11 cellular contexts compared by ENCODE assay signal in the genomic region with DNA sequence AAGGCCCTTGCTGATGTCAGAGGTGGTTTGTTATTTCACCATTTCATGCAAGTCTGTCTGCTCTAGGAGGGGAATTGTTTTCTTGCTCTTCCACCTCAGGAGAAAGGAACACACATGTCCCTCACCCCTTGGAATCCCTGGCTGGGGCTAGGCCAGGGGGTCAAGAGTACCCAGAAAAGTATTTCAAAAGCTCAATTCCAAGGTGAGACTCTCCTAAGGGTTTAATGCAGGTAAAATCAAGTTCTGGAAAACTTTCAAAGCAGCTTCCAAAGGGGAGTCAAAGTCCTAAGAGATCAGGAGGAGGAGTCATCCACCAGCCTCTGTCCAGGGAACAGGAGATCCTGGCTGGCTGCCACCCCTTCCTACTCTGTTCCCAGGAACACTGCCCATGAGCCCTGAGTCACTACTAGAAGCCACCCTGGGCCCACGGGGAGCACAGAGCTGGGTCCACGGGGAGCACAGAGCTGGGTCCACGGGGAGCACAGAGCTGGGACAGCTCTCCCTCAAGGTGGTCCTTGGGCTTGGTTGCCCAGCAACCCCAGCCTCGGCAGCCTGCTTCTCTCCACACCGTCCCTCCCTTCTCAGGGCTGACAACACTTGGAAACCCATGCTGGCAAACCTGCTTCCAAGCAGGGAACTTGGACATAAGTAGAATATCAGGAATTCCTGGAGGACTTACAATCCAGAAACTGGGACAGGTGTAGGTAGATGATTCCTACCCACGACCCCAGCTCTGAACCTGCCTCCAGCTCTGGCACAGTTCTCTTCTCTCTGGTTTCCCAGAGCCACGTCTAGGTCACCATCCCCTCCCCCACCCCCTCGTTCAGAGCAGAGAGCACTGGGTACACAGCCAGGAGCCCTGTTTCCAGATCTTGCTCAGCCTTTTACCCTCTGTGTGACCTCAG. TPM values are rescaled to one million over a fixed set of nuclear protein-coding genes. Genes with fewer than 3 reads are reported as not detected.
DNase-seq lines count a peak whose midpoint lies in the region; ATAC-seq and TF ChIP-seq lines count a peak whose summit lies in the region.
"Had no signal": no experiment of that assay in that cellular context is flagged by ENCODE, and none has a peak within 500 bp of the region (broad histone marks: within the 10 kb centered on the region; RNA-seq: fewer than 3 reads in every experiment).

No MANE protein-coding gene starts in this region.

- H3K79me2 ChIP-seq in PC-9 (ENCODE audit: low read depth) = no peaks in the 10 kb centered on the region

- intact Hi-C loops in PC-9 (cut with micrococcal nuclease; ENCODE audit: unreplicated experiment) = no loop called here
- intact Hi-C loops in activated CD4-positive, alpha-beta memory T cell treated with anti-CD3 and anti-CD28 coated beads for 36 hours (cut with micrococcal nuclease) = no loop called here

- H3K9me3 ChIP-seq in BLaER1 (no peaks in the 10 kb centered on the region), PC-9 (ENCODE audit: insufficient read depth, low read depth) (no peaks in the 10 kb centered on the region), muscle layer of duodenum (ENCODE audit: control insufficient read depth in 1 of 2, low read length in 2 of 2) (no peaks in the 10 kb centered on the region)

- H3K4me3 Mint-ChIP-seq in activated CD4-positive, alpha-beta memory T cell treated with anti-CD3 and anti-CD28 coated beads for 36 hours = no peak overlapping the region
- H3K4me3 Mint-ChIP-seq: immature natural killer cell had no signal

- H3K4me3 ChIP-seq in BLaER1 = no peak overlapping the region
- no peak overlapping the region for H3K4me3 ChIP-seq in PC-9
- H3K4me3 ChIP-seq in muscle layer of duodenum (ENCODE audit: low read depth in 1 of 2, low read length in 2 of 2) = no peak overlapping the region

- DNase-seq in PC-9 (peak; percentile 47 to 56), HEK293T (ENCODE audit: extremely low spot score) (no peak)
- no peak for DNase-seq in activated CD4-positive, alpha-beta memory T cell treated with anti-CD3 and anti-CD28 coated beads for 36 hours
- DNase-seq: DND-41; immature natural killer cell; stimulated activated CD8-positive, alpha-beta memory T cell treated with anti-CD3 and anti-CD28 coated beads, Interleukin-4, amount 100 ng/mL, for 48 hours had no signal

- H4K20me1 ChIP-seq in BLaER1 = no peaks in the 10 kb centered on the region
- H4K20me1 ChIP-seq in PC-9 (ENCODE audit: insufficient read depth) = no peaks in the 10 kb centered on the region

- CTCF ChIA-PET in PC-9 (lab: Charles Lee) = interaction anchor here (0.6 kb wide), 1 partner anchor 131 kb away, joined by 3 read pairs; no protein-coding TSS in a partner anchor
- CTCF ChIA-PET in activated CD4-positive, alpha-beta memory T cell treated with anti-CD3 and anti-CD28 coated beads for 36 hours (lab: Charles Lee) = interaction anchor here (2.5 kb wide), 1 partner anchor 116 kb away, joined by 6 read pairs; no protein-coding TSS in a partner anchor
- CTCF ChIA-PET in HEK293T (lab: Yijun Ruan, JAX) = interaction anchor here (0.6 kb wide), 1 partner anchor 341 kb away, joined by 3 read pairs; no protein-coding TSS in a partner anchor

- peak overlapping the region; percentile 83 for H3K4me2 ChIP-seq in BLaER1
- peak overlapping the region; percentile 3; the same call in 1 of the 2 replicates for H3K4me2 ChIP-seq in PC-9

- H3K9ac ChIP-seq in BLaER1 = no peak overlapping the region; the same call in 1 of the 2 replicates

- no peaks in the 10 kb centered on the region for H3K9me3 Mint-ChIP-seq in activated CD4-positive, alpha-beta memory T cell treated with anti-CD3 and anti-CD28 coated beads for 36 hours
- H3K9me3 Mint-ChIP-seq: immature natural killer cell had no signal

- H3K36me3 ChIP-seq in BLaER1 (no peaks in the 10 kb centered on the region), PC-9 (ENCODE audit: low read depth) (no peaks in the 10 kb centered on the region), muscle layer of duodenum (ENCODE audit: control insufficient read depth in 1 of 2, insufficient read depth in 2 of 2, low read length in 2 of 2) (no peaks in the 10 kb centered on the region)

- no peak overlapping the region for H2AFZ ChIP-seq in PC-9

- no peaks in the 10 kb centered on the region for H3K4me1 Mint-ChIP-seq in activated CD4-positive, alpha-beta memory T cell treated with anti-CD3 and anti-CD28 coated beads for 36 hours (ENCODE audit: low read depth)
- H3K4me1 Mint-ChIP-seq: immature natural killer cell had no signal

- H3K27me3 ChIP-seq in BLaER1 (no peaks in the 10 kb centered on the region), PC-9 (ENCODE audit: insufficient read depth, low read depth) (no peaks in the 10 kb centered on the region), muscle layer of duodenum (ENCODE audit: low read depth, low read length) (no peaks in the 10 kb centered on the region)

- peaks cover 72% of the 10 kb centered on the region for H3K4me1 ChIP-seq in BLaER1
- H3K4me1 ChIP-seq in PC-9 (replicated peaks; ENCODE audit: insufficient read depth) = peaks cover 30% of the 10 kb centered on the region
- H3K4me1 ChIP-seq in muscle layer of duodenum (ENCODE audit: control insufficient read depth in 1 of 2, insufficient read depth in 2 of 2, low read length in 2 of 2) = peaks cover 6 to 14% of the 10 kb centered on the region in 2 donors

- TF ChIP-seq CTCF in PC-9 (conservative IDR thresholded peaks at IDR 0.05) = no peak

- no peaks in the 10 kb centered on the region for H3K27me3 Mint-ChIP-seq in activated CD4-positive, alpha-beta memory T cell treated with anti-CD3 and anti-CD28 coated beads for 36 hours

- no peak overlapping the region for H3K27ac Mint-ChIP-seq in activated CD4-positive, alpha-beta memory T cell treated with anti-CD3 and anti-CD28 coated beads for 36 hours
- H3K27ac Mint-ChIP-seq: immature natural killer cell had no signal

- H3F3A ChIP-seq in PC-9 (ENCODE audit: insufficient read depth, low read depth) = peaks cover 32% of the 10 kb centered on the region

- BruUV-seq in PC-9 (replicated peaks; lab: Mats Ljungman, UMichigan) = no TSS peak

- peak; percentile 54 for ATAC-seq in esophagus mucosa
- ATAC-seq in HG03025 (IDR thresholded peaks at IDR 0.05; ENCODE audit: low FRiP score, unreplicated experiment) = no peak
- ATAC-seq in HG02798 (IDR thresholded peaks at IDR 0.05; ENCODE audit: poor library complexity, unreplicated experiment) = no peak

- H3K27ac ChIP-seq in BLaER1 (peak overlapping the region; percentile 68), PC-9 (peak overlapping the region; percentile 45), muscle layer of duodenum (ENCODE audit: low read length) (peak overlapping the region; percentile 26)

- H3K36me3 Mint-ChIP-seq in activated CD4-positive, alpha-beta memory T cell treated with anti-CD3 and anti-CD28 coated beads for 36 hours = no peaks in the 10 kb centered on the region

- H3K9me2 ChIP-seq in PC-9 (ENCODE audit: insufficient read depth) = no peaks in the 10 kb centered on the region

- POLR2A ChIA-PET in PC-9 (lab: Charles Lee; ENCODE audit: unreplicated experiment) (interaction anchor here (0.5 to 0.7 kb wide), 2 partner anchors 125 to 329 kb away, joined by 4 to 15 read pairs; no protein-coding TSS in a partner anchor), HEK293T (lab: Yijun Ruan, JAX) (interaction anchor here (1.3 kb wide), 1 partner anchor 35 kb away, joined by 3 read pairs; the partner anchor contains the start of gene CDKN1A)
- POLR2A ChIA-PET in activated CD4-positive, alpha-beta memory T cell treated with anti-CD3 and anti-CD28 coated beads for 36 hours (lab: Charles Lee) = no interaction called here

TF ChIP-seq in HEK293T, 16 proteins besides CTCF, POLR2A, EP300 and RAD21:
- TF ChIP-seq CTBP1 (IDR thresholded peaks at IDR 0.05; ENCODE audit: borderline replicate concordance) = no peak
- TF ChIP-seq FOXK2 (IDR thresholded peaks at IDR 0.05) = no peak
- no peak for TF ChIP-seq SUZ12 (IDR thresholded peaks at IDR 0.05)
- TF ChIP-seq, protein P1, sequence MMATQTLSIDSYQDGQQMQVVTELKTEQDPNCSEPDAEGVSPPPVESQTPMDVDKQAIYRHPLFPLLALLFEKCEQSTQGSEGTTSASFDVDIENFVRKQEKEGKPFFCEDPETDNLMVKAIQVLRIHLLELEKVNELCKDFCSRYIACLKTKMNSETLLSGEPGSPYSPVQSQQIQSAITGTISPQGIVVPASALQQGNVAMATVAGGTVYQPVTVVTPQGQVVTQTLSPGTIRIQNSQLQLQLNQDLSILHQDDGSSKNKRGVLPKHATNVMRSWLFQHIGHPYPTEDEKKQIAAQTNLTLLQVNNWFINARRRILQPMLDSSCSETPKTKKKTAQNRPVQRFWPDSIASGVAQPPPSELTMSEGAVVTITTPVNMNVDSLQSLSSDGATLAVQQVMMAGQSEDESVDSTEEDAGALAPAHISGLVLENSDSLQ (IDR thresholded peaks at IDR 0.05) = no peak
- no peak for TF ChIP-seq FOXA1 (IDR thresholded peaks at IDR 0.05)
- TF ChIP-seq SP1 (IDR thresholded peaks at IDR 0.05) = no peak
- no peak for TF ChIP-seq BHLHE40 (IDR thresholded peaks at IDR 0.05; ENCODE audit: borderline replicate concordance)
- no peak for TF ChIP-seq HDGF (IDR thresholded peaks at IDR 0.05; ENCODE audit: borderline replicate concordance)
- TF ChIP-seq ELF4 (IDR thresholded peaks at IDR 0.05) = no peak
- TF ChIP-seq ZNF384 (IDR thresholded peaks at IDR 0.05) = no peak
- no peak for TF ChIP-seq NFRKB (IDR thresholded peaks at IDR 0.05)
- TF ChIP-seq ARNT (IDR thresholded peaks at IDR 0.05) = no peak
- TF ChIP-seq FOXM1 (IDR thresholded peaks at IDR 0.05; ENCODE audit: borderline replicate concordance) = no peak

RNA-seq across cellular contexts. Expression of gene CDKN1A, which starts 35.3 kb away (rescaled TPM):
- total RNA-seq in PC-9 (2021) (14.3 and 14.8 TPM in 2 replicates), esophagus mucosa (145 TPM)
- total RNA-seq in activated CD4-positive, alpha-beta memory T cell treated with anti-CD3 and anti-CD28 coated beads for 36 hours = 10 to 100 TPM; 64.2 to 66.7 TPM

RNA-seq across cellular contexts. Expression of gene SRSF3, which starts 49.0 kb away (rescaled TPM):
- 278 and 282 TPM in 2 replicates for total RNA-seq in PC-9 (2021)
- 216 TPM for total RNA-seq in esophagus mucosa
- total RNA-seq in activated CD4-positive, alpha-beta memory T cell treated with anti-CD3 and anti-CD28 coated beads for 36 hours = 100 to 1,000 TPM; 390 to 392 TPM

RNA-seq across cellular contexts. Expression of gene RAB44, which starts 54.5 kb away (rescaled TPM):
- total RNA-seq in PC-9 (2021) (not detected in 2 replicates), esophagus mucosa (0.36 TPM)
- total RNA-seq in activated CD4-positive, alpha-beta memory T cell treated with anti-CD3 and anti-CD28 coated beads for 36 hours = under 1 TPM; 0.05 TPM

Comparison
In these comparisons a context has a peak if more than half of its experiments do, and no peak if none do; other contexts are left out.
1. DNase-seq: peak in PC-9 (2 of 2); none in activated CD4-positive, alpha-beta memory T cell treated with anti-CD3 and anti-CD28 coated beads for 36 hours (single experiment) and HEK293T (single experiment).
2. Peak in every context shown above with its lines, with median percentiles within 50 percentile points of each other: H3K27ac ChIP-seq.